Comparison of ENCODE assay signal across 13 cellular contexts in the genomic region with DNA sequence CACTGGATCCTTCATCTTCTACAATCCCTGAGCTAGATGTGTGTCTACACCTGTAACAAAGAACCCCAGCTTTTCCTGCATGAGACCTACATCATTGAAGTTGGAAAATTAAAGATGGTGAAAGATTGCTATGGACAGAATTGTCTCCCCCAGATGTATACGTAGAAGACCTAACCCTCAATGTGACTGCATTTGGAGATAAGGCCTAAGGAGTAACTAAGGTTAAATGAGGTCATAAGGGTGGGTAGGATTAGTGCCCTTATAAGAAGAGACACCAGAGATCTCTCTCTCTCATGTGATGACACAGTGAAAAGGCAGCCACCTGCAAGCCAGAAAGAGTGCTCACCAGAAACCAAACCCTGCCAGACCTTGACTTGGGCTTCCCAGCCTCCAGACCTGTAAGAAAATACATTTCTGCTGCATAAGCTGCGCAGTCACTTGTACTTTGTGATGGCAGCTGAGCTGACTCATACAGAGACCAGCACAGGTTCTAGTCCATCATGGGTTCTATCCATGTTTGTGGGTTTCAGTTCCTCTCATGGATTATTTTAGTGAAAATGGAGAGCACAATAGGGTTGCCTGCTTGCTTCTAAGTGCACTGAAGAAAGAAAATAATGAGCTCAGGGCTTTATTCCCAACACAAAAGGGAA.
A peak's percentile ranks its signal among the peaks of the same experiment; 100 is the strongest.
DNase-seq lines count a peak whose midpoint lies in the region; ATAC-seq, FAIRE-seq and TF ChIP-seq lines count a peak whose summit lies in the region.
"Had no signal": no experiment of that assay in that cellular context is flagged by ENCODE, and none has a peak within 500 bp of the region (broad histone marks: within the 10 kb centered on the region; RNA-seq: fewer than 3 reads in every experiment).

No MANE protein-coding gene starts in this region.

- no peak for FAIRE-seq in HTR-8/SVneo (lab: Jason Lieb, UNC)
- FAIRE-seq: HepG2 had no signal

- peaks cover 38% of the 10 kb centered on the region for H3K4me1 ChIP-seq in OCI-LY3 (ENCODE audit: low read length)
- no peaks in the 10 kb centered on the region for H3K4me1 ChIP-seq in testis
- H3K4me1 ChIP-seq: right lobe of liver had no signal

- H3K79me2 ChIP-seq in OCI-LY3 (ENCODE audit: low read length), result no peaks in the 10 kb centered on the region

- intact Hi-C loops in testis (cut with DNase I; ENCODE audit: low total_unique reads), result no loop called here

- DNase-seq in NCI-H1105 (lab: John Stamatoyannopoulos, UW) (no peak), HTR-8/SVneo (ENCODE audit: insufficient read length, low spot score) (no peak), testis (no peak)
- DNase-seq: activated CD8-positive, alpha-beta T cell treated with anti-CD3 and anti-CD28 coated beads, Interleukin-2, amount 10 ng/mL, durations not matched to agents 7 days and 5 days; C1 segment of cervical spinal cord; NCI-H226; right lobe of liver had no signal

- ATAC-seq in GM18520 (IDR thresholded peaks at IDR 0.05; ENCODE audit: unreplicated experiment) (peak; percentile 73), GM21526 (IDR thresholded peaks at IDR 0.05; ENCODE audit: low FRiP score, unreplicated experiment) (peak; percentile 97), HG03095 (IDR thresholded peaks at IDR 0.05; ENCODE audit: unreplicated experiment) (peak; percentile 67), SK-N-SH treated with all-trans-retinoic acid at 6 μM for 48 hours (no peak)
- ATAC-seq: activated CD8-positive, alpha-beta T cell treated with anti-CD3 and anti-CD28 coated beads, Interleukin-2, amount 10 ng/mL, durations not matched to agents 7 days and 5 days; HepG2; right lobe of liver had no signal

- H3K4me3 ChIP-seq in OCI-LY3 (ENCODE audit: low read length), result peak overlapping the region; percentile 15; the same call in 1 of the 2 replicates
- no peak overlapping the region for H3K4me3 ChIP-seq in testis
- H3K4me3 ChIP-seq: right lobe of liver had no signal

- TF ChIP-seq POLR2A in testis (IDR thresholded peaks at IDR 0.05), result no peak

- TF ChIP-seq CTCF in OCI-LY3 (IDR thresholded peaks at IDR 0.05; ENCODE audit: low read depth, low read length) (no peak), testis (IDR thresholded peaks at IDR 0.05) (no peak)

- H3K4me2 ChIP-seq in OCI-LY3 (ENCODE audit: low read length), result peak overlapping the region; percentile 35

- H3K27me3 ChIP-seq in OCI-LY3 (ENCODE audit: low read depth, low read length) (peaks cover 84% of the 10 kb centered on the region), testis (no peaks in the 10 kb centered on the region)
- H3K27me3 ChIP-seq: right lobe of liver had no signal

- peak overlapping the region; percentile 39 for H3K27ac ChIP-seq in OCI-LY3 (ENCODE audit: low read length)
- no peak overlapping the region for H3K27ac ChIP-seq in testis
- H3K27ac ChIP-seq: right lobe of liver had no signal

- H4K20me1 ChIP-seq in OCI-LY3 (ENCODE audit: insufficient read depth, low read length), result no peaks in the 10 kb centered on the region

- WGBS in testis, 2 donors, result 88 to 90% methylated on average over 2 of the region's 2 CpGs

- H3K36me3 ChIP-seq in OCI-LY3 (replicated peaks; ENCODE audit: low read depth, low read length) (peaks cover 9% of the 10 kb centered on the region), testis (ENCODE audit: low read depth, missing control alignments) (no peaks in the 10 kb centered on the region)
- H3K36me3 ChIP-seq: right lobe of liver had no signal

- H3K9ac ChIP-seq in OCI-LY3 (ENCODE audit: low read length), result no peak overlapping the region

- no peak overlapping the region for H2AFZ ChIP-seq in OCI-LY3 (ENCODE audit: low read depth, low read length)

- H3K9me3 ChIP-seq in OCI-LY3 (ENCODE audit: insufficient read depth, low read length), result peaks cover 10% of the 10 kb centered on the region
- H3K9me3 ChIP-seq in testis, result no peaks in the 10 kb centered on the region
- H3K9me3 ChIP-seq: right lobe of liver had no signal

TF ChIP-seq in SK-N-SH treated with all-trans-retinoic acid at 6 μM for 48 hours, 23 proteins besides CTCF, POLR2A, EP300 and RAD21 (continues in another document):
- no peak for TF ChIP-seq PATZ1 (CRISPR knock-in tag; IDR thresholded peaks at IDR 0.05; ENCODE audit: borderline replicate concordance)
- TF ChIP-seq ZNF70 (CRISPR knock-in tag; IDR thresholded peaks at IDR 0.05), result no peak
- no peak for TF ChIP-seq PPARA (CRISPR knock-in tag; IDR thresholded peaks at IDR 0.05; ENCODE audit: borderline replicate concordance)
- TF ChIP-seq TOX (CRISPR knock-in tag; IDR thresholded peaks at IDR 0.05; ENCODE audit: borderline replicate concordance), result no peak
- no peak for TF ChIP-seq TSHZ2 (CRISPR knock-in tag; IDR thresholded peaks at IDR 0.05)
- TF ChIP-seq TCF4 (CRISPR knock-in tag; IDR thresholded peaks at IDR 0.05; ENCODE audit: borderline replicate concordance), result no peak
- no peak for TF ChIP-seq ZFP3 (CRISPR knock-in tag; IDR thresholded peaks at IDR 0.05)
- no peak for TF ChIP-seq ZNF565 (CRISPR knock-in tag; conservative IDR thresholded peaks at IDR 0.05; ENCODE audit: low read depth)
- TF ChIP-seq, protein P1, sequence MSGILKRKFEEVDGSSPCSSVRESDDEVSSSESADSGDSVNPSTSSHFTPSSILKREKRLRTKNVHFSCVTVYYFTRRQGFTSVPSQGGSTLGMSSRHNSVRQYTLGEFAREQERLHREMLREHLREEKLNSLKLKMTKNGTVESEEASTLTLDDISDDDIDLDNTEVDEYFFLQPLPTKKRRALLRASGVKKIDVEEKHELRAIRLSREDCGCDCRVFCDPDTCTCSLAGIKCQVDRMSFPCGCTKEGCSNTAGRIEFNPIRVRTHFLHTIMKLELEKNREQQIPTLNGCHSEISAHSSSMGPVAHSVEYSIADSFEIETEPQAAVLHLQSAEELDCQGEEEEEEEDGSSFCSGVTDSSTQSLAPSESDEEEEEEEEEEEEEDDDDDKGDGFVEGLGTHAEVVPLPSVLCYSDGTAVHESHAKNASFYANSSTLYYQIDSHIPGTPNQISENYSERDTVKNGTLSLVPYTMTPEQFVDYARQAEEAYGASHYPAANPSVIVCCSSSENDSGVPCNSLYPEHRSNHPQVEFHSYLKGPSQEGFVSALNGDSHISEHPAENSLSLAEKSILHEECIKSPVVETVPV (CRISPR knock-in tag; IDR thresholded peaks at IDR 0.05), result no peak
- TF ChIP-seq CSDC2 (CRISPR knock-in tag; IDR thresholded peaks at IDR 0.05), result no peak
- TF ChIP-seq ISL1 (CRISPR knock-in tag; IDR thresholded peaks at IDR 0.05), result no peak
- TF ChIP-seq ZNF8 (CRISPR knock-in tag; IDR thresholded peaks at IDR 0.05), result no peak
- no peak for TF ChIP-seq SNAI2 (CRISPR knock-in tag; IDR thresholded peaks at IDR 0.05)
- no peak for TF ChIP-seq CREB5 (CRISPR knock-in tag; IDR thresholded peaks at IDR 0.05; ENCODE audit: low read depth)
